Comparison of ENCODE assay signal across 1 cellular context in the genomic region with DNA sequence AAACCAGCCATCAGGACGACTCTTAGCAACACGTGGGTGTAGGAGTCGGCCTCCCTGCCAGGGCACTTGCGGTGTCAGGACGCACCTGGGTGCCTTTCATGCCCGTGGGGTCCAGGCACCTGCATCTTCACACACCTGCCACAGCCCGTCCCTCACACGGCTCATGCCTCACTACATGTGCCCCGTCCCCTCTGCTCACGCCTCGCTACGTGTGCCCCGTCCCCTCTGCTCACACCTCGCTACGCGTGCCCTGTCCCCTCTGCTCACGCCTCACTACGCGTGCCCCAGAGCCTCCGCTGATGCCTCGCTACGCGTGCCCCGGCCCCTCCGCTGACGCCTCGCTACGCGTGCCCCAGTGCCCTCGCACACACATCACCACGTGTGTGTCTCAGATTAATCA.
TF ChIP-seq lines count a peak whose summit lies in the region.

No MANE protein-coding gene starts in this region.

TF ChIP-seq in HepG2, 621 proteins besides CTCF, POLR2A, EP300 and RAD21:
- TF ChIP-seq, protein P1, sequence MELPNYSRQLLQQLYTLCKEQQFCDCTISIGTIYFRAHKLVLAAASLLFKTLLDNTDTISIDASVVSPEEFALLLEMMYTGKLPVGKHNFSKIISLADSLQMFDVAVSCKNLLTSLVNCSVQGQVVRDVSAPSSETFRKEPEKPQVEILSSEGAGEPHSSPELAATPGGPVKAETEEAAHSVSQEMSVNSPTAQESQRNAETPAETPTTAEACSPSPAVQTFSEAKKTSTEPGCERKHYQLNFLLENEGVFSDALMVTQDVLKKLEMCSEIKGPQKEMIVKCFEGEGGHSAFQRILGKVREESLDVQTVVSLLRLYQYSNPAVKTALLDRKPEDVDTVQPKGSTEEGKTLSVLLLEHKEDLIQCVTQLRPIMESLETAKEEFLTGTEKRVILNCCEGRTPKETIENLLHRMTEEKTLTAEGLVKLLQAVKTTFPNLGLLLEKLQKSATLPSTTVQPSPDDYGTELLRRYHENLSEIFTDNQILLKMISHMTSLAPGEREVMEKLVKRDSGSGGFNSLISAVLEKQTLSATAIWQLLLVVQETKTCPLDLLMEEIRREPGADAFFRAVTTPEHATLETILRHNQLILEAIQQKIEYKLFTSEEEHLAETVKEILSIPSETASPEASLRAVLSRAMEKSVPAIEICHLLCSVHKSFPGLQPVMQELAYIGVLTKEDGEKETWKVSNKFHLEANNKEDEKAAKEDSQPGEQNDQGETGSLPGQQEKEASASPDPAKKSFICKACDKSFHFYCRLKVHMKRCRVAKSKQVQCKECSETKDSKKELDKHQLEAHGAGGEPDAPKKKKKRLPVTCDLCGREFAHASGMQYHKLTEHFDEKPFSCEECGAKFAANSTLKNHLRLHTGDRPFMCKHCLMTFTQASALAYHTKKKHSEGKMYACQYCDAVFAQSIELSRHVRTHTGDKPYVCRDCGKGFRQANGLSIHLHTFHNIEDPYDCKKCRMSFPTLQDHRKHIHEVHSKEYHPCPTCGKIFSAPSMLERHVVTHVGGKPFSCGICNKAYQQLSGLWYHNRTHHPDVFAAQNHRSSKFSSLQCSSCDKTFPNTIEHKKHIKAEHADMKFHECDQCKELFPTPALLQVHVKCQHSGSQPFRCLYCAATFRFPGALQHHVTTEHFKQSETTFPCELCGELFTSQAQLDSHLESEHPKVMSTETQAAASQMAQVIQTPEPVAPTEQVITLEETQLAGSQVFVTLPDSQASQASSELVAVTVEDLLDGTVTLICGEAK (IDR thresholded peaks at IDR 0.05), result no peak
- TF ChIP-seq, protein P1 (CRISPR knock-in tag; IDR thresholded peaks at IDR 0.05), result no peak
- TF ChIP-seq AGO2 (optimal IDR thresholded peaks at IDR 0.05; ENCODE audit: low read depth, low read length), result peak; percentile 48
- TF ChIP-seq ZSCAN31 (CRISPR knock-in tag; IDR thresholded peaks at IDR 0.05; ENCODE audit: low read depth), result no peak
